ENCODE assay signal across 30 cellular contexts in genomic region chr1:7018826-7019225, GRCh38.
"Had no signal": no experiment of that assay in that cellular context is flagged by ENCODE, and none has a peak within 500 bp of the region (broad histone marks: within the 10 kb centered on the region; RNA-seq: fewer than 3 reads in every experiment).

No MANE protein-coding gene starts in this region.

- ATAC-seq: activated naive CD4-positive, alpha-beta T cell treated with anti-CD3 and anti-CD28 coated beads, Interleukin-2, amount 50 U/mL, for 72 hours; activated T-cell treated with anti-CD3 and anti-CD28 coated beads, Interleukin-2, amount 50 U/mL, for 72 hours; foreskin keratinocyte; gastrocnemius medialis; heart left ventricle; WTC11 had no signal

- H3K4me1 ChIP-seq: ascending aorta, breast epithelium, foreskin keratinocyte had no signal

- H3K27ac ChIP-seq: ascending aorta, breast epithelium, cardiac muscle cell, coronary artery, dorsolateral prefrontal cortex, esophagus muscularis mucosa, foreskin keratinocyte, gastrocnemius medialis, heart left ventricle had no signal

- DNase-seq: activated CD4-positive, alpha-beta memory T cell treated with anti-CD3 and anti-CD28 coated beads, Interleukin-2, amount 10 ng/mL, durations not matched to agents 7 days and 5 days; activated CD4-positive, alpha-beta T cell treated with anti-CD3 and anti-CD28 coated beads for 1 hour; activated CD4-positive, alpha-beta T cell treated with anti-CD3 and anti-CD28 coated beads for 4 hours; activated CD4-positive, alpha-beta T cell treated with anti-CD3 and anti-CD28 coated beads, Interleukin-2, amount 10 ng/mL, durations not matched to agents 7 days and 5 days; activated CD4-positive, alpha-beta T cell treated with anti-CD3 and anti-CD28 coated beads, Interleukin-2, amount 50 U/mL, for 4 hours; activated CD8-positive, alpha-beta memory T cell treated with anti-CD3 and anti-CD28 coated beads, Interleukin-2, amount 50 U/mL, for 48 hours; activated gamma-delta T cell; activated naive CD4-positive, alpha-beta T cell; activated naive CD4-positive, alpha-beta T cell treated with anti-CD3 and anti-CD28 coated beads, Interleukin-2, amount 10 ng/mL, durations not matched to agents 7 days and 5 days; activated naive CD8-positive, alpha-beta T cell treated with anti-CD3 and anti-CD28 coated beads, Interleukin-2, amount 10 ng/mL, durations not matched to agents 7 days and 5 days; activated T-cell treated with anti-CD3 and anti-CD28 coated beads for 4 hours; activated T-cell treated with anti-CD3 and anti-CD28 coated beads, Interleukin-2, amount 50 U/mL, for 24 hours; activated T-cell treated with anti-CD3 and anti-CD28 coated beads, Interleukin-2, amount 50 U/mL, for 72 hours; central memory CD4-positive, alpha-beta T cell; dorsolateral prefrontal cortex; effector memory CD4-positive, alpha-beta T cell; endodermal cell; erythroblast; foreskin keratinocyte; gastrocnemius medialis; glutamatergic neuron; heart left ventricle; T-helper 2 cell had no signal

- H3K4me3 ChIP-seq: ascending aorta, breast epithelium, cardiac muscle cell, coronary artery, dorsolateral prefrontal cortex, esophagus muscularis mucosa, gastrocnemius medialis, heart left ventricle had no signal

- H3K36me3 ChIP-seq: ascending aorta, breast epithelium, cardiac muscle cell, esophagus muscularis mucosa, gastrocnemius medialis, heart left ventricle had no signal

- H3K27me3 ChIP-seq: ascending aorta, breast epithelium, cardiac muscle cell, dorsolateral prefrontal cortex, gastrocnemius medialis, heart left ventricle had no signal

- H3K9me3 ChIP-seq: ascending aorta, breast epithelium, esophagus muscularis mucosa, gastrocnemius medialis, heart left ventricle had no signal
